Comparison of ENCODE assay signal across 9 cellular contexts in the genomic region with DNA sequence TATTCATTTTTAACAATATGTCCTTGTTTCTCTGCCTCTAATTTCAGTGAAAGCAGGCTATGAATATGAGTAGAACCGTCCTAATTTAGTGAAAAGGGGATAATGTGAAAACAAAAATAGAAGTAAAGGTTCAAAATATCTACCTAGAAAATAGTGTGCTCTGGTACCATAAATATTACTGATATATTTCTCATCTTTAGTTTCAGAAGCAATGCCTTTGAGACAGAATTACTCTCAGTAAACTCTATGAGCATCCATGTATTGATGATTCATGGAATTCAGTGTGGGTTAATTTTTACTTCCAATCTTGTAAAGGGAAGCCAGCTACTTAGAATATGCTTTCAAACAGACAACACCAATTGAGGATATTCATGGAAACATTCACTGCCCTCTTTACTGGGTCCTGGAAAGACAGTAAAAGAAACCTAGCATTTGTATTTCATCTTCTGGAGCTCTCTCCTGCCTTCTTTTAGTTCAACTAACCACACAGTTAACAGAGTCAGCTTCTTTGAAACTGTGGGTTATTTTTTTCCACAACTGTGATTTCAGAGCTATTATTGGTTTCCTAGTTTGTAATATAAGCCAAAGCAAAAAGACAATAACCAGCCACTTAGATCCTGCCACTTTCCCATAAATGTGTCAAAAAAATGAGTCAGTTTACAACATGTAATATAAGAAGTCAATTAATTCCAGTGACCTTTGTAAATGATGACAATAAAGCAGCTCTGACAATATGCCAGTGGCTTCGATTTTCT. TPM values are rescaled to one million over a fixed set of nuclear protein-coding genes. Genes with fewer than 3 reads are reported as not detected.
A peak's percentile ranks its signal among the peaks of the same experiment; 100 is the strongest.
DNase-seq lines count a peak whose midpoint lies in the region; ATAC-seq, FAIRE-seq and TF ChIP-seq lines count a peak whose summit lies in the region.
"Had no signal": no experiment of that assay in that cellular context is flagged by ENCODE, and none has a peak within 500 bp of the region (broad histone marks: within the 10 kb centered on the region; RNA-seq: fewer than 3 reads in every experiment).

No MANE protein-coding gene starts in this region.

- no peaks in the 10 kb centered on the region for H3K27me3 Mint-ChIP-seq in activated CD8-positive, alpha-beta T cell treated with anti-CD3 and anti-CD28 coated beads for 36 hours

- H3K27ac Mint-ChIP-seq in activated CD8-positive, alpha-beta T cell treated with anti-CD3 and anti-CD28 coated beads for 36 hours: peak overlapping the region; percentile 94

- ATAC-seq in GM19395 (IDR thresholded peaks at IDR 0.05; ENCODE audit: unreplicated experiment) (peak; percentile 59), HG03025 (IDR thresholded peaks at IDR 0.05; ENCODE audit: low FRiP score, unreplicated experiment) (peak; percentile 56), GM18520 (IDR thresholded peaks at IDR 0.05; ENCODE audit: unreplicated experiment) (no peak), HG03439 (IDR thresholded peaks at IDR 0.05; ENCODE audit: unreplicated experiment) (no peak)
- peak; percentile 28 for ATAC-seq in activated CD8-positive, alpha-beta T cell treated with anti-CD3 and anti-CD28 coated beads for 36 hours

- DNase-seq in activated CD8-positive, alpha-beta T cell treated with anti-CD3 and anti-CD28 coated beads for 36 hours: no peak
- DNase-seq in pons (ENCODE audit: low spot score) (peak; percentile 39), mesenteric fat pad (ENCODE audit: low spot score) (no peak), D721Med (ENCODE audit: insufficient read length, low spot score) (no peak)

- peaks cover 48% of the 10 kb centered on the region for H3K36me3 Mint-ChIP-seq in activated CD8-positive, alpha-beta T cell treated with anti-CD3 and anti-CD28 coated beads for 36 hours (ENCODE audit: low read depth)

- no peak for FAIRE-seq in D721Med (lab: Jason Lieb, UNC)

- CTCF ChIA-PET in activated CD8-positive, alpha-beta T cell treated with anti-CD3 and anti-CD28 coated beads for 36 hours (lab: Charles Lee): interaction anchor here (1.1 to 3.7 kb wide), 5 partner anchors 9 to 120 kb away, joined by 3 to 14 read pairs (median 6); no protein-coding TSS in a partner anchor

- H3K9me3 Mint-ChIP-seq in activated CD8-positive, alpha-beta T cell treated with anti-CD3 and anti-CD28 coated beads for 36 hours: no peaks in the 10 kb centered on the region

- intact Hi-C loops in activated CD8-positive, alpha-beta T cell treated with anti-CD3 and anti-CD28 coated beads for 36 hours (cut with micrococcal nuclease): loop anchor here (5.0 to 10.0 kb wide), 3 partner anchors 395 to 642 kb away; no protein-coding TSS in a partner anchor

- H3K4me3 Mint-ChIP-seq in activated CD8-positive, alpha-beta T cell treated with anti-CD3 and anti-CD28 coated beads for 36 hours: peak overlapping the region; percentile 96

- POLR2A ChIA-PET in activated CD8-positive, alpha-beta T cell treated with anti-CD3 and anti-CD28 coated beads for 36 hours (lab: Charles Lee): interaction anchor here (0.5 to 3.9 kb wide), 10 partner anchors 10 to 409 kb away, joined by 3 to 27 read pairs (median 4); no protein-coding TSS in a partner anchor

- TF ChIP-seq CTCF in activated CD8-positive, alpha-beta T cell treated with anti-CD3 and anti-CD28 coated beads for 36 hours (IDR thresholded peaks at IDR 0.05): no peak
- no peak for TF ChIP-seq CTCF in D721Med (IDR thresholded peaks at IDR 0.05; ENCODE audit: insufficient read depth, missing control alignments)

- peaks cover 49% of the 10 kb centered on the region for H3K4me1 Mint-ChIP-seq in activated CD8-positive, alpha-beta T cell treated with anti-CD3 and anti-CD28 coated beads for 36 hours (ENCODE audit: low read depth)

RNA-seq across cellular contexts. Expression of gene LRRN3, which starts 1.7 kb away (rescaled TPM):
- total RNA-seq in activated CD8-positive, alpha-beta T cell treated with anti-CD3 and anti-CD28 coated beads for 36 hours: 10 to 100 TPM; 32.5 to 34.8 TPM
- total RNA-seq in mesenteric fat pad: 2.0 TPM
- total RNA-seq: epithelial cell of proximal tubule had no signal

Comparison
In these comparisons a context has a peak if more than half of its experiments do, and no peak if none do; other contexts are left out.
1. ATAC-seq: peak in GM19395 (single experiment), HG03025 (single experiment) and activated CD8-positive, alpha-beta T cell treated with anti-CD3 and anti-CD28 coated beads for 36 hours (single experiment); none in GM18520 (single experiment) and HG03439 (single experiment).
2. RNA of gene LRRN3, which starts 1.7 kb away (total RNA-seq): 32.5 to 34.8 TPM in activated CD8-positive, alpha-beta T cell treated with anti-CD3 and anti-CD28 coated beads for 36 hours; 2.0 TPM in mesenteric fat pad (single experiment); every median in the first group is over 10 times any median in the second.